8 cellular contexts compared by ENCODE assay signal in genomic region chr5:36879274-36880033, GRCh38. TPM values are rescaled to one million over a fixed set of nuclear protein-coding genes. Genes with fewer than 3 reads are reported as not detected.
DNase-seq lines count a peak whose midpoint lies in the region; ATAC-seq and TF ChIP-seq lines count a peak whose summit lies in the region.

No MANE protein-coding gene starts in this region.

- TF ChIP-seq CTCF in GM12865 (IDR thresholded peaks at IDR 0.05; ENCODE audit: insufficient read depth, low read depth, low read length, missing control alignments), result no peak
- no peak for TF ChIP-seq CTCF in fibroblast of lung (conservative IDR thresholded peaks at IDR 0.05 in 1 of 2, IDR thresholded peaks at IDR 0.05 in 1 of 2; ENCODE audit: low read depth in 1 of 2, low read length in 2 of 2)
- no peak for TF ChIP-seq CTCF in retinal pigment epithelial cell (conservative IDR thresholded peaks at IDR 0.05; ENCODE audit: low read depth, low read length)
- TF ChIP-seq CTCF in adrenal gland (IDR thresholded peaks at IDR 0.05), result no peak

- peak overlapping the region; percentile 79 for H3K4me2 ChIP-seq in fibroblast of lung (ENCODE audit: extremely low read depth, insufficient read depth, low read length)

- H3K9ac ChIP-seq in fibroblast of lung (ENCODE audit: insufficient read depth, low read length), result no peak overlapping the region

- no peak for TF ChIP-seq POLR2A in adrenal gland (IDR thresholded peaks at IDR 0.05)

- no peak for DNase-seq in GM12865 (ENCODE audit: low read depth)
- no peak for DNase-seq in SJSA1 (ENCODE audit: low read depth in 1 of 2, low spot score in 2 of 2)
- no peak for DNase-seq in fibroblast of lung (ENCODE audit: low read depth in 2 of 2)
- DNase-seq in retinal pigment epithelial cell (ENCODE audit: low read depth), result no peak
- no peak for DNase-seq in adrenal gland
- no peak for DNase-seq in nucleus accumbens (lab: John Stamatoyannopoulos, UW)

- no peak for ATAC-seq in HG03354 (IDR thresholded peaks at IDR 0.05; ENCODE audit: poor library complexity, severe bottlenecking, unreplicated experiment)
- no peak for ATAC-seq in HG03565 (IDR thresholded peaks at IDR 0.05; ENCODE audit: unreplicated experiment)

- H3K36me3 ChIP-seq in SJSA1 (peaks cover 18% of the 10 kb centered on the region), fibroblast of lung (ENCODE audit: control insufficient read depth, insufficient read depth, low read length) (no peaks in the 10 kb centered on the region), adrenal gland (replicated peaks in 1 of 2) (no peaks in the 10 kb centered on the region)

- H3K4me1 ChIP-seq in SJSA1 (replicated peaks), result peaks cover 3% of the 10 kb centered on the region; the same call in 1 of the 2 replicates
- peaks cover 2% of the 10 kb centered on the region for H3K4me1 ChIP-seq in fibroblast of lung (ENCODE audit: control insufficient read depth, extremely low read depth, insufficient read depth, low read length)
- peaks cover 20 to 69% of the 10 kb centered on the region in 2 donors for H3K4me1 ChIP-seq in adrenal gland (replicated peaks in 1 of 2)

- no peak overlapping the region for H2AFZ ChIP-seq in fibroblast of lung (ENCODE audit: low read length)

- H3K79me2 ChIP-seq in fibroblast of lung (ENCODE audit: control insufficient read depth, insufficient read depth, low read length), result peaks cover 95% of the 10 kb centered on the region

- WGBS in adrenal gland, 4 donors, result 31 to 44% (median 38%) methylated on average over 2 of the region's 2 CpGs

- intact Hi-C loops in adrenal gland (cut with DNase I), result loop anchor here (5.0 to 10.0 kb wide), 3 partner anchors 65 to 137 kb away; no protein-coding TSS in a partner anchor

- H3K27ac ChIP-seq in SJSA1, result no peak overlapping the region
- no peak overlapping the region for H3K27ac ChIP-seq in fibroblast of lung (ENCODE audit: insufficient read depth, low read length)
- peak overlapping the region in 1 of 5 donors; percentile 91 for H3K27ac ChIP-seq in adrenal gland

- H4K20me1 ChIP-seq in fibroblast of lung (ENCODE audit: control insufficient read depth, extremely low read depth, insufficient read depth, low read length), result no peaks in the 10 kb centered on the region

- no peaks in the 10 kb centered on the region for H3K27me3 ChIP-seq in SJSA1 (replicated peaks)
- no peaks in the 10 kb centered on the region for H3K27me3 ChIP-seq in fibroblast of lung (ENCODE audit: control insufficient read depth, insufficient read depth, low read length)
- no peaks in the 10 kb centered on the region for H3K27me3 ChIP-seq in adrenal gland

- H3K9me3 ChIP-seq in SJSA1 (replicated peaks) (no peaks in the 10 kb centered on the region), fibroblast of lung (ENCODE audit: control insufficient read depth, insufficient read depth, low read depth, low read length) (no peaks in the 10 kb centered on the region), adrenal gland (replicated peaks in 1 of 3) (no peaks in the 10 kb centered on the region)

- H3K4me3 ChIP-seq in GM12865 (ENCODE audit: low read depth, low read length), result peak overlapping the region; percentile 87
- peak overlapping the region; percentile 86; the same call in 1 of the 2 replicates for H3K4me3 ChIP-seq in SJSA1
- peak overlapping the region; percentile 75 to 92 (median 86) for H3K4me3 ChIP-seq in fibroblast of lung (replicated peaks in 1 of 4; ENCODE audit: control extremely low read depth in 1 of 4, insufficient read depth in 1 of 4, low read depth in 3 of 4, low read length in 4 of 4)
- peak overlapping the region; percentile 96 for H3K4me3 ChIP-seq in retinal pigment epithelial cell (ENCODE audit: low read length)
- H3K4me3 ChIP-seq in adrenal gland, result peak overlapping the region in 1 of 4 donors; percentile 60

RNA-seq across cellular contexts. Expression of gene NIPBL, which starts 2.9 kb away (rescaled TPM):
- total RNA-seq in SJSA1 (2014; rRNA removed; shearing (Covaris generic)), result 10.1 and 18.9 TPM in 2 replicates
- total RNA-seq in fibroblast of lung (26.5 and 34.2 TPM in 2 replicates), adrenal gland (10 to 100 TPM; 23.5 to 54.5 (median 45.3) TPM)
- polyA plus RNA-seq in fibroblast of lung (24.6 and 30.8 TPM in 2 replicates), adrenal gland (10 to 100 TPM; 15.7 to 27.1 (median 18.7) TPM)
- polyA plus RNA-seq in fibroblast of lung (2012), result 12.5 and 15.5 TPM in 2 replicates
- polyA minus RNA-seq in fibroblast of lung (ENCODE audit: low replicate concordance), result 26.6 and 28.5 TPM in 2 replicates
